In the genomic region with DNA sequence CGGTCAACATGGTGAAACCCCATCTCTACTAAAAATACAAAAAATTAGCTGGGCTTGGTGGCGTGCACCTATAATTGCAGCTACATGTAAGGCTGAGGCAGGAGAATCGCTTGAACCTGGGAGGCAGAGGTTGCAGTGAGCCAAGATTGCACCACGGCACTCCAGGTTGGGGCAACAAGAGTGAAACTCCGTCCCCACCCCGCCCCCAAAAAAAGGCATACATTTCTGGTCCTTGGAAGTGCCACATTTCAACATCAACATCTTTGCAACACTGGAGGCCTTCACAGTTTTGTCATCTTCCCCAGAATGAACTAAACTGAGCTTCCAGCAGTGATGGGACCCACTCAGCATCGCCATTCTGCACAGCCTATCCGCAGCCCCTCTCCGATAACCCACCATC, we compare ENCODE assay signal across 12 cellular contexts. TPM values are rescaled to one million over a fixed set of nuclear protein-coding genes. Genes with fewer than 3 reads are reported as not detected.
A peak's percentile ranks its signal among the peaks of the same experiment; 100 is the strongest.
DNase-seq lines count a peak whose midpoint lies in the region; ATAC-seq and TF ChIP-seq lines count a peak whose summit lies in the region.
"Had no signal": no experiment of that assay in that cellular context is flagged by ENCODE, and none has a peak within 500 bp of the region (broad histone marks: within the 10 kb centered on the region; RNA-seq: fewer than 3 reads in every experiment).

No MANE protein-coding gene starts in this region.

- CTCF ChIA-PET in PC-3 (lab: Charles Lee), result no interaction called here

- H3K9me2 ChIP-seq in neural cell (ENCODE audit: insufficient read depth, low read length) (no peaks in the 10 kb centered on the region), PC-3 (replicated peaks; ENCODE audit: low read length) (no peaks in the 10 kb centered on the region)

- H4K20me1 ChIP-seq in neural cell (ENCODE audit: insufficient read depth) (peaks cover 2% of the 10 kb centered on the region), PC-3 (ENCODE audit: low read length) (no peaks in the 10 kb centered on the region)

- no peak overlapping the region for H3K4me2 ChIP-seq in neural cell (ENCODE audit: low read length)
- H3K4me2 ChIP-seq in PC-3 (ENCODE audit: low read length), result no peak overlapping the region

- BruUV-seq in PC-3 (replicated peaks; lab: Mats Ljungman, UMichigan), result no TSS peak

- peaks cover 9% of the 10 kb centered on the region for H3K36me3 ChIP-seq in left ventricle myocardium inferior
- H3K36me3 ChIP-seq in neural cell (ENCODE audit: insufficient read depth, low read length), result peaks cover 4% of the 10 kb centered on the region
- no peaks in the 10 kb centered on the region for H3K36me3 ChIP-seq in PC-3 (ENCODE audit: low read depth, low read length)

- H3K79me2 ChIP-seq in neural cell (replicated peaks; ENCODE audit: insufficient read depth, low read length) (peaks cover 13% of the 10 kb centered on the region), PC-3 (ENCODE audit: low read length) (0 out of 2 replicates have a peak, but pooled peaks cover 4% of the 10 kb centered on the region)

- no peak overlapping the region for H3K4me3 ChIP-seq in left ventricle myocardium inferior
- no peak overlapping the region for H3K4me3 ChIP-seq in neural cell (ENCODE audit: low read length)
- no peak overlapping the region for H3K4me3 ChIP-seq in PC-3 (ENCODE audit: low read length)

- peaks cover 100% of the 10 kb centered on the region for H3K4me1 ChIP-seq in left ventricle myocardium inferior
- no peaks in the 10 kb centered on the region for H3K4me1 ChIP-seq in PC-3 (ENCODE audit: insufficient read depth, low read length)

- TF ChIP-seq RAD21 in neural cell (conservative IDR thresholded peaks at IDR 0.05), result no peak

- no peaks in the 10 kb centered on the region for H3K27me3 ChIP-seq in left ventricle myocardium inferior (ENCODE audit: low read depth)
- no peaks in the 10 kb centered on the region for H3K27me3 ChIP-seq in neural cell (ENCODE audit: insufficient read depth, low read depth, low read length)
- no peaks in the 10 kb centered on the region for H3K27me3 ChIP-seq in PC-3 (ENCODE audit: low read length)

- TF ChIP-seq EP300 in neural cell (conservative IDR thresholded peaks at IDR 0.05; ENCODE audit: poor library complexity, severe bottlenecking), result no peak

- TF ChIP-seq CTCF in left ventricle myocardium inferior (IDR thresholded peaks at IDR 0.05; ENCODE audit: borderline replicate concordance) (no peak), neural cell (IDR thresholded peaks at IDR 0.05; ENCODE audit: poor library complexity, severe bottlenecking) (no peak), PC-3 (conservative IDR thresholded peaks at IDR 0.05; ENCODE audit: low read depth, low read length) (no peak)

- DNase-seq in left ventricle myocardium inferior, result no peak
- DNase-seq in left ventricle myocardium superior, result no peak
- no peak for DNase-seq in effector CD4-positive, alpha-beta T cell
- DNase-seq in PC-3, result no peak
- DNase-seq: activated T-cell treated with anti-CD3 and anti-CD28 coated beads, Interleukin-2, amount 50 U/mL, for 48 hours; NCI-H2029; NK-92 treated with Interleukin-12 subunit alpha and Interleukin-12 subunit beta, amount 100 ng/mL, for 24 hours; stimulated activated CD4-positive, alpha-beta T cell treated with anti-CD3 and anti-CD28 coated beads, Interleukin-4, amount 100 ng/mL, for 1 hour had no signal

- H3K27ac ChIP-seq in left ventricle myocardium inferior (replicated peaks) (peak overlapping the region; percentile 92), cingulate gyrus (ENCODE audit: low read depth, low read length) (peak overlapping the region; percentile 94), neural cell (ENCODE audit: low read length) (peak overlapping the region; percentile 44), PC-3 (ENCODE audit: low read length) (no peak overlapping the region)

- intact Hi-C loops in left ventricle myocardium inferior (cut with micrococcal nuclease), result no loop called here
- intact Hi-C loops in left ventricle myocardium superior (cut with micrococcal nuclease), result no loop called here
- intact Hi-C loops in PC-3 (cut with micrococcal nuclease), result no loop called here

- H3K9ac ChIP-seq in neural cell (ENCODE audit: low read length) (no peak overlapping the region), PC-3 (ENCODE audit: low read length) (no peak overlapping the region)

- no peaks in the 10 kb centered on the region for H3F3A ChIP-seq in neural cell (ENCODE audit: insufficient read depth, low read length, poor library complexity, severe bottlenecking)
- H3F3A ChIP-seq in PC-3 (ENCODE audit: low read length, unreplicated experiment), result no peaks in the 10 kb centered on the region

- POLR2A ChIA-PET in PC-3 (lab: Charles Lee; ENCODE audit: unreplicated experiment), result no interaction called here

- no peak for ATAC-seq in left ventricle myocardium superior
- ATAC-seq in GM21717 (IDR thresholded peaks at IDR 0.05; ENCODE audit: unreplicated experiment), result no peak
- ATAC-seq in PC-3, result no peak
- no peak for ATAC-seq in GM19397 (IDR thresholded peaks at IDR 0.05; ENCODE audit: unreplicated experiment)

- H2AFZ ChIP-seq in neural cell (ENCODE audit: low read depth, low read length), result no peak overlapping the region
- no peak overlapping the region for H2AFZ ChIP-seq in PC-3 (ENCODE audit: low read length)

- H3K9me3 ChIP-seq in left ventricle myocardium inferior (replicated peaks) (no peaks in the 10 kb centered on the region), neural cell (ENCODE audit: low read length) (no peaks in the 10 kb centered on the region), PC-3 (ENCODE audit: low read length) (no peaks in the 10 kb centered on the region)

TF ChIP-seq in neural cell, 6 proteins besides CTCF, POLR2A, EP300 and RAD21:
- TF ChIP-seq MXI1 (conservative IDR thresholded peaks at IDR 0.05; ENCODE audit: poor library complexity, severe bottlenecking) (no peak), POLR2AphosphoS5 (IDR thresholded peaks at IDR 0.05) (no peak), EZH2 (IDR thresholded peaks at IDR 0.05; ENCODE audit: borderline replicate concordance, insufficient read depth, low read length, poor library complexity, severe bottlenecking) (no peak), SMC3 (conservative IDR thresholded peaks at IDR 0.05; ENCODE audit: poor library complexity) (no peak), TAF1 (IDR thresholded peaks at IDR 0.05; ENCODE audit: low read depth) (no peak)
- TF ChIP-seq, protein P1, sequence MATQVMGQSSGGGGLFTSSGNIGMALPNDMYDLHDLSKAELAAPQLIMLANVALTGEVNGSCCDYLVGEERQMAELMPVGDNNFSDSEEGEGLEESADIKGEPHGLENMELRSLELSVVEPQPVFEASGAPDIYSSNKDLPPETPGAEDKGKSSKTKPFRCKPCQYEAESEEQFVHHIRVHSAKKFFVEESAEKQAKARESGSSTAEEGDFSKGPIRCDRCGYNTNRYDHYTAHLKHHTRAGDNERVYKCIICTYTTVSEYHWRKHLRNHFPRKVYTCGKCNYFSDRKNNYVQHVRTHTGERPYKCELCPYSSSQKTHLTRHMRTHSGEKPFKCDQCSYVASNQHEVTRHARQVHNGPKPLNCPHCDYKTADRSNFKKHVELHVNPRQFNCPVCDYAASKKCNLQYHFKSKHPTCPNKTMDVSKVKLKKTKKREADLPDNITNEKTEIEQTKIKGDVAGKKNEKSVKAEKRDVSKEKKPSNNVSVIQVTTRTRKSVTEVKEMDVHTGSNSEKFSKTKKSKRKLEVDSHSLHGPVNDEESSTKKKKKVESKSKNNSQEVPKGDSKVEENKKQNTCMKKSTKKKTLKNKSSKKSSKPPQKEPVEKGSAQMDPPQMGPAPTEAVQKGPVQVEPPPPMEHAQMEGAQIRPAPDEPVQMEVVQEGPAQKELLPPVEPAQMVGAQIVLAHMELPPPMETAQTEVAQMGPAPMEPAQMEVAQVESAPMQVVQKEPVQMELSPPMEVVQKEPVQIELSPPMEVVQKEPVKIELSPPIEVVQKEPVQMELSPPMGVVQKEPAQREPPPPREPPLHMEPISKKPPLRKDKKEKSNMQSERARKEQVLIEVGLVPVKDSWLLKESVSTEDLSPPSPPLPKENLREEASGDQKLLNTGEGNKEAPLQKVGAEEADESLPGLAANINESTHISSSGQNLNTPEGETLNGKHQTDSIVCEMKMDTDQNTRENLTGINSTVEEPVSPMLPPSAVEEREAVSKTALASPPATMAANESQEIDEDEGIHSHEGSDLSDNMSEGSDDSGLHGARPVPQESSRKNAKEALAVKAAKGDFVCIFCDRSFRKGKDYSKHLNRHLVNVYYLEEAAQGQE (IDR thresholded peaks at IDR 0.05; ENCODE audit: borderline replicate concordance), result no peak
TF ChIP-seq in neural cell: peak in this region for 0.

RNA-seq across cellular contexts. Expression of a gene that starts 36.6 kb away (rescaled TPM):
- total RNA-seq in left ventricle myocardium inferior, result 53.4 TPM
- 45.3 TPM for total RNA-seq in left ventricle myocardium superior
- polyA plus RNA-seq in neural cell, result 21.8 and 28.6 TPM in 2 replicates
- 83.6 and 99.3 TPM in 2 replicates for polyA minus RNA-seq in neural cell
- 16.5 and 19.4 TPM in 2 replicates for total RNA-seq in PC-3 (2014; rRNA removed)
